ENCODE assay signal across 18 cellular contexts in the genomic region with DNA sequence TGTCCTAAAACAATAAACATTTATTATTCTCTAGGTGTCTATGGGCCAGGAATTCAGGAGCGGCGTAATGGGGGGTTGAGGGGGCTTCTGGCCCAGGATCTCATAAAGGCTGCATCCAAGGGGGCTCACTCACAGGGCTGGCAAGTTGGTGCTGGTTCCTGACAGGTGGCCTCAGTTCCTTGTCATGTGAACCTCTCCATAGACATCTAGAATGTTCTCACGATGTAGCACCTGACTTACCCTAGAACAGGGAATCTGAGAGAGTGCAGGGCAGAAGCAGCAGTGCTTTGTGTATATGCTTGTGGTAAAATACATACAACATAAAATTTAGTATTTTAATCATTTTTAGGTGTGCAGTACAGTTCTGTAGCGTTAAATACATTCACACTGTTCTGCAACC. TPM values are rescaled to one million over a fixed set of nuclear protein-coding genes. Genes with fewer than 3 reads are reported as not detected.
DNase-seq lines count a peak whose midpoint lies in the region; ATAC-seq, FAIRE-seq and TF ChIP-seq lines count a peak whose summit lies in the region.
"Had no signal": no experiment of that assay in that cellular context is flagged by ENCODE, and none has a peak within 500 bp of the region (broad histone marks: within the 10 kb centered on the region; RNA-seq: fewer than 3 reads in every experiment).

No MANE protein-coding gene starts in this region.

- intact Hi-C loops in heart left ventricle (cut with DNase I): no loop called here
- intact Hi-C loops in Right ventricle myocardium inferior (cut with DNase I): loop anchor here (5.0 kb wide), 1 partner anchor 372 kb away; a partner anchor contains a TSS
- intact Hi-C loops in HepG2 (cut with micrococcal nuclease; ENCODE audit: unreplicated experiment): no loop called here

- H3K9ac ChIP-seq in Karpas-422 (ENCODE audit: low read length): no peak overlapping the region
- no peak overlapping the region for H3K9ac ChIP-seq in HepG2 (ENCODE audit: insufficient read depth, low read depth, low read length)
- H3K9ac ChIP-seq: SK-N-SH had no signal

- H3K27me3 ChIP-seq in heart left ventricle (no peaks in the 10 kb centered on the region), Karpas-422 (ENCODE audit: low read length) (no peaks in the 10 kb centered on the region), HepG2 (ENCODE audit: control insufficient read depth in 1 of 2, insufficient read depth in 2 of 2, low read length in 2 of 2) (no peaks in the 10 kb centered on the region)

- no peak for TF ChIP-seq EP300 in HepG2 (IDR thresholded peaks at IDR 0.05; ENCODE audit: low read depth in 2 of 2, low read length in 2 of 2)
- no peak for TF ChIP-seq EP300 in HepG2 (CRISPR knock-in tag; IDR thresholded peaks at IDR 0.05; ENCODE audit: borderline replicate concordance)

- peak overlapping the region in 10 of 12 donors; percentile 18 to 69 (median 47) for H3K27ac ChIP-seq in heart left ventricle
- no peak overlapping the region for H3K27ac ChIP-seq in Karpas-422 (ENCODE audit: low read length)
- no peak overlapping the region for H3K27ac ChIP-seq in HepG2 (ENCODE audit: extremely low read length, insufficient read depth, low read length)

- H3K4me3 ChIP-seq in heart left ventricle (no peak overlapping the region), Karpas-422 (ENCODE audit: low read length) (no peak overlapping the region), HepG2 (replicated peaks in 1 of 3; ENCODE audit: insufficient read depth in 1 of 3, low read depth in 2 of 3, low read length in 3 of 3) (no peak overlapping the region)
- H3K4me3 ChIP-seq: HAP-1 had no signal

- peaks cover 0 to 31% (median 14%) of the 10 kb centered on the region in 12 donors for H3K4me1 ChIP-seq in heart left ventricle
- no peaks in the 10 kb centered on the region for H3K4me1 ChIP-seq in Karpas-422 (ENCODE audit: low read length)
- peaks cover 4% of the 10 kb centered on the region for H3K4me1 ChIP-seq in HepG2 (ENCODE audit: insufficient read depth, low read length)
- H3K4me1 ChIP-seq: HAP-1 had no signal

- H3K27me3 Mint-ChIP-seq in effector memory CD8-positive, alpha-beta T cell: no peaks in the 10 kb centered on the region
- H3K27me3 Mint-ChIP-seq in memory B cell: no peaks in the 10 kb centered on the region

- no peak overlapping the region for H2AFZ ChIP-seq in Karpas-422 (ENCODE audit: low read length)
- no peak overlapping the region for H2AFZ ChIP-seq in HepG2 (ENCODE audit: low read length)

- no peak overlapping the region for H3K4me3 Mint-ChIP-seq in effector memory CD8-positive, alpha-beta T cell
- no peak overlapping the region for H3K4me3 Mint-ChIP-seq in memory B cell
- H3K4me3 Mint-ChIP-seq: HFFc6 had no signal

- H3K79me2 ChIP-seq in Karpas-422 (ENCODE audit: low read length) (peaks cover 67% of the 10 kb centered on the region), HepG2 (ENCODE audit: insufficient read depth, low read length) (no peaks in the 10 kb centered on the region)

- H3K36me3 ChIP-seq in heart left ventricle (peaks cover 0 to 6% (median 0%) of the 10 kb centered on the region in 9 donors), Karpas-422 (ENCODE audit: insufficient read depth, low read length) (peaks cover 9% of the 10 kb centered on the region), HepG2 (replicated peaks in 1 of 2; ENCODE audit: control insufficient read depth in 1 of 2, insufficient read depth in 2 of 2, low read length in 2 of 2) (peaks cover 0 to 10% of the 10 kb centered on the region in 2 experiments; a peak in 3 of 5 replicates)

- no peak for TF ChIP-seq RAD21 in HepG2 (CRISPR knock-in tag; IDR thresholded peaks at IDR 0.05)

- H3K9me3 Mint-ChIP-seq in effector memory CD8-positive, alpha-beta T cell: no peaks in the 10 kb centered on the region
- H3K9me3 Mint-ChIP-seq in memory B cell: peaks cover 2% of the 10 kb centered on the region

- H3K4me2 ChIP-seq in Karpas-422 (ENCODE audit: low read depth, low read length, poor library complexity, severe bottlenecking): no peak overlapping the region
- H3K4me2 ChIP-seq in HepG2 (ENCODE audit: low read depth, low read length): no peak overlapping the region
- H3K4me2 ChIP-seq: SK-N-SH had no signal

- no TSS peak for BruUV-seq in HepG2 (replicated peaks; lab: Mats Ljungman, UMichigan)

- DNase-seq in heart left ventricle: no peak
- no peak for DNase-seq in Right ventricle myocardium inferior (ENCODE audit: missing footprints)
- DNase-seq in effector memory CD8-positive, alpha-beta T cell: no peak
- no peak for DNase-seq in memory B cell (ENCODE audit: low spot score in 2 of 2)
- DNase-seq in stimulated activated naive CD4-positive, alpha-beta T cell (lab: John Stamatoyannopoulos, UW): no peak
- no peak for DNase-seq in Karpas-422
- DNase-seq in HepG2 (ENCODE audit: low spot score): no peak
- DNase-seq: Calu3, GOT3, HFFc6, IMR-90, KG1, MM.1S, NCI-H2081, NCI-H526 treated with DMSO at 0.1 percent for 48 hours, RPMI8226 had no signal

- POLR2A ChIA-PET in HepG2 (lab: Yijun Ruan, JAX): no interaction called here

- H3K36me3 Mint-ChIP-seq in effector memory CD8-positive, alpha-beta T cell (ENCODE audit: insufficient read depth): peaks cover 20% of the 10 kb centered on the region
- peaks cover 28% of the 10 kb centered on the region for H3K36me3 Mint-ChIP-seq in memory B cell

- no peaks in the 10 kb centered on the region for H4K20me1 ChIP-seq in Karpas-422 (ENCODE audit: insufficient read depth, low read depth, low read length)
- H4K20me1 ChIP-seq in HepG2 (ENCODE audit: insufficient read depth, low read length): peaks cover 2% of the 10 kb centered on the region; the same call in 1 of the 2 replicates

- ATAC-seq in heart left ventricle (peak in 1 of 4 donors; percentile 5), Right ventricle myocardium inferior (no peak), memory B cell (ENCODE audit: low read depth) (no peak), HepG2 (no peak)
- no peak for ATAC-seq in effector memory CD8-positive, alpha-beta T cell (replicated peaks)

- H3K9me2 ChIP-seq in Karpas-422 (replicated peaks; ENCODE audit: insufficient read depth, low read length): no peaks in the 10 kb centered on the region
- H3K9me2 ChIP-seq: SK-N-SH had no signal

- CTCF ChIA-PET in HepG2 (lab: Yijun Ruan, JAX; ENCODE audit: low intra/inter-chr PET ratio, low total read pairs): no interaction called here

- H3K9me3 ChIP-seq in heart left ventricle: peaks cover 0 to 4% (median 0%) of the 10 kb centered on the region in 12 donors
- H3K9me3 ChIP-seq in Karpas-422 (ENCODE audit: low read length): no peaks in the 10 kb centered on the region
- H3K9me3 ChIP-seq in HepG2 (ENCODE audit: low read length): no peaks in the 10 kb centered on the region
- H3K9me3 ChIP-seq: HAP-1, SK-N-SH had no signal

- TF ChIP-seq CTCF in heart left ventricle (IDR thresholded peaks at IDR 0.05) (no peak), HepG2 (CRISPR knock-in tag; IDR thresholded peaks at IDR 0.05) (no peak)

- no peak for FAIRE-seq in HepG2 (lab: Jason Lieb, UNC)

- peaks cover 25 to 35% of the 10 kb centered on the region in 2 donors for H3K4me1 Mint-ChIP-seq in effector memory CD8-positive, alpha-beta T cell (ENCODE audit: low read depth in 2 of 2)
- H3K4me1 Mint-ChIP-seq in memory B cell: peaks cover 29% of the 10 kb centered on the region

- in situ Hi-C loops in HepG2 (cut with HindIII; ENCODE audit: extremely low pct_ligation_motif_present, low pct_unique_long_range_greater_than_20kb): loop anchor here (5.0 kb wide), 1 partner anchor 137 kb away; no protein-coding TSS in a partner anchor

- 88 to 92% (median 89%) methylated on average over 4 of the region's 4 CpGs for WGBS in heart left ventricle, 4 donors
- WGBS in HepG2 (ENCODE audit: low lambda C conversion rate): 85% methylated on average over 4 of the region's 4 CpGs

- H3K27ac Mint-ChIP-seq in effector memory CD8-positive, alpha-beta T cell: peak overlapping the region; percentile 32 to 72
- peak overlapping the region; percentile 33 for H3K27ac Mint-ChIP-seq in memory B cell
- H3K27ac Mint-ChIP-seq: HFFc6 had no signal

- TF ChIP-seq POLR2A in heart left ventricle (IDR thresholded peaks at IDR 0.05) (no peak), HepG2 (IDR thresholded peaks at IDR 0.05; ENCODE audit: insufficient read depth in 1 of 2, low read depth in 2 of 2, low read length in 2 of 2) (no peak)

RNA-seq across cellular contexts. Expression of a gene that starts 57.1 kb away (rescaled TPM):
- total RNA-seq in heart left ventricle (10 to 100 TPM; 26.4 to 47.0 (median 36.5) TPM), Right ventricle myocardium inferior (36.7 TPM), HepG2 (2016; rRNA removed; fragmentation: Illumina TruSeq; extraction: Trizol) (34.1 and 43.3 TPM in 2 replicates)
- polyA plus RNA-seq in heart left ventricle (10 to 100 TPM; 25.8 to 48.9 TPM), HepG2 (2011; rRNA removed) (18.5 and 22.8 TPM in 2 replicates)
- 27.8 and 41.7 TPM in 2 replicates for total RNA-seq in Karpas-422 (2014; rRNA removed; shearing (Covaris generic); ENCODE audit: low replicate concordance)
- 56.7 and 61.5 TPM in 2 replicates for total RNA-seq in HepG2 (2016; cell fraction: cytosol; rRNA removed; fragmentation: Illumina TruSeq; extraction: Trizol; ENCODE audit: low read depth)
- 35.4 and 40.8 TPM in 2 replicates for total RNA-seq in HepG2 (2016; cell fraction: insoluble cytoplasmic fraction; rRNA removed; fragmentation: Illumina TruSeq; extraction: Trizol)
- total RNA-seq in HepG2 (2016; cell fraction: membrane; rRNA removed; fragmentation: Illumina TruSeq; extraction: Trizol): 47.8 and 49.1 TPM in 2 replicates
- 37.0 and 43.8 TPM in 2 replicates for total RNA-seq in HepG2 (2016; cell fraction: nucleus; rRNA removed; fragmentation: Illumina TruSeq; extraction: Trizol)
- polyA plus RNA-seq in HepG2 (2011; cell fraction: cytosol; rRNA removed): 21.6 and 23.5 TPM in 2 replicates
- polyA plus RNA-seq in HepG2 (2011; cell fraction: nucleus; rRNA removed): 14.7 and 18.5 TPM in 2 replicates
- polyA plus RNA-seq in HepG2 (2012): 36.8 and 41.9 TPM in 2 replicates
- polyA plus RNA-seq in HepG2 (2016; cell fraction: cytosol; fragmentation: Illumina TruSeq; extraction: Trizol; ENCODE audit: low read depth): 22.9 and 31.3 TPM in 2 replicates
- polyA plus RNA-seq in HepG2 (2016; cell fraction: insoluble cytoplasmic fraction; fragmentation: Illumina TruSeq; extraction: Trizol; ENCODE audit: low read depth): 32.6 and 36.2 TPM in 2 replicates
- 22.4 and 30.8 TPM in 2 replicates for polyA plus RNA-seq in HepG2 (2016; cell fraction: membrane; fragmentation: Illumina TruSeq; extraction: Trizol; ENCODE audit: low read depth)
- polyA plus RNA-seq in HepG2 (2016; cell fraction: nucleus; fragmentation: Illumina TruSeq; extraction: Trizol; ENCODE audit: insufficient read depth, low read depth): 23.9 and 28.8 TPM in 2 replicates
- polyA minus RNA-seq in HepG2 (2011; rRNA and poly(A)+ RNA removed; ENCODE audit: low replicate concordance): 44.9 and 77.1 TPM in 2 replicates
- polyA minus RNA-seq in HepG2 (2011; cell fraction: cytosol; rRNA and poly(A)+ RNA removed): 19.8 and 22.3 TPM in 2 replicates
- 53.6 and 69.2 TPM in 2 replicates for polyA minus RNA-seq in HepG2 (2011; cell fraction: nucleus; rRNA and poly(A)+ RNA removed)

Comparison
In these comparisons a context has a peak if more than half of its experiments do, and no peak if none do; other contexts are left out.
1. H3K27ac ChIP-seq: peak in heart left ventricle (10 of 12); none in Karpas-422 (single experiment) and HepG2 (single experiment).